In genomic region chr1:54487571-54488050, GRCh38 we compare ENCODE assay signal across 2 cellular contexts.
TF ChIP-seq lines count a peak whose summit lies in the region.

No MANE protein-coding gene starts in this region.

TF ChIP-seq in K562, 482 proteins besides CTCF, POLR2A, EP300 and RAD21 (continues in another document):
- TF ChIP-seq, protein P1, sequence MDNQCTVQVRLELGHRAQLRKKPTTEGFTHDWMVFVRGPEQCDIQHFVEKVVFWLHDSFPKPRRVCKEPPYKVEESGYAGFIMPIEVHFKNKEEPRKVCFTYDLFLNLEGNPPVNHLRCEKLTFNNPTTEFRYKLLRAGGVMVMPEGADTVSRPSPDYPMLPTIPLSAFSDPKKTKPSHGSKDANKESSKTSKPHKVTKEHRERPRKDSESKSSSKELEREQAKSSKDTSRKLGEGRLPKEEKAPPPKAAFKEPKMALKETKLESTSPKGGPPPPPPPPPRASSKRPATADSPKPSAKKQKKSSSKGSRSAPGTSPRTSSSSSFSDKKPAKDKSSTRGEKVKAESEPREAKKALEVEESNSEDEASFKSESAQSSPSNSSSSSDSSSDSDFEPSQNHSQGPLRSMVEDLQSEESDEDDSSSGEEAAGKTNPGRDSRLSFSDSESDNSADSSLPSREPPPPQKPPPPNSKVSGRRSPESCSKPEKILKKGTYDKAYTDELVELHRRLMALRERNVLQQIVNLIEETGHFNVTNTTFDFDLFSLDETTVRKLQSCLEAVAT (IDR thresholded peaks at IDR 0.05): peak in 1 of 2 experiments; percentile 91; a peak in 2 of 4 replicates
- TF ChIP-seq ZBTB40 (IDR thresholded peaks at IDR 0.05) (0 out of 2 replicates have a peak, but pooled peaks have one; percentile 25), ZBTB40 (CRISPR knock-in tag; IDR thresholded peaks at IDR 0.05) (no peak), MAZ (CRISPR knock-in tag; conservative IDR thresholded peaks at IDR 0.05 in 1 of 2, IDR thresholded peaks at IDR 0.05 in 1 of 2) (no peak)
- TF ChIP-seq, protein P2, sequence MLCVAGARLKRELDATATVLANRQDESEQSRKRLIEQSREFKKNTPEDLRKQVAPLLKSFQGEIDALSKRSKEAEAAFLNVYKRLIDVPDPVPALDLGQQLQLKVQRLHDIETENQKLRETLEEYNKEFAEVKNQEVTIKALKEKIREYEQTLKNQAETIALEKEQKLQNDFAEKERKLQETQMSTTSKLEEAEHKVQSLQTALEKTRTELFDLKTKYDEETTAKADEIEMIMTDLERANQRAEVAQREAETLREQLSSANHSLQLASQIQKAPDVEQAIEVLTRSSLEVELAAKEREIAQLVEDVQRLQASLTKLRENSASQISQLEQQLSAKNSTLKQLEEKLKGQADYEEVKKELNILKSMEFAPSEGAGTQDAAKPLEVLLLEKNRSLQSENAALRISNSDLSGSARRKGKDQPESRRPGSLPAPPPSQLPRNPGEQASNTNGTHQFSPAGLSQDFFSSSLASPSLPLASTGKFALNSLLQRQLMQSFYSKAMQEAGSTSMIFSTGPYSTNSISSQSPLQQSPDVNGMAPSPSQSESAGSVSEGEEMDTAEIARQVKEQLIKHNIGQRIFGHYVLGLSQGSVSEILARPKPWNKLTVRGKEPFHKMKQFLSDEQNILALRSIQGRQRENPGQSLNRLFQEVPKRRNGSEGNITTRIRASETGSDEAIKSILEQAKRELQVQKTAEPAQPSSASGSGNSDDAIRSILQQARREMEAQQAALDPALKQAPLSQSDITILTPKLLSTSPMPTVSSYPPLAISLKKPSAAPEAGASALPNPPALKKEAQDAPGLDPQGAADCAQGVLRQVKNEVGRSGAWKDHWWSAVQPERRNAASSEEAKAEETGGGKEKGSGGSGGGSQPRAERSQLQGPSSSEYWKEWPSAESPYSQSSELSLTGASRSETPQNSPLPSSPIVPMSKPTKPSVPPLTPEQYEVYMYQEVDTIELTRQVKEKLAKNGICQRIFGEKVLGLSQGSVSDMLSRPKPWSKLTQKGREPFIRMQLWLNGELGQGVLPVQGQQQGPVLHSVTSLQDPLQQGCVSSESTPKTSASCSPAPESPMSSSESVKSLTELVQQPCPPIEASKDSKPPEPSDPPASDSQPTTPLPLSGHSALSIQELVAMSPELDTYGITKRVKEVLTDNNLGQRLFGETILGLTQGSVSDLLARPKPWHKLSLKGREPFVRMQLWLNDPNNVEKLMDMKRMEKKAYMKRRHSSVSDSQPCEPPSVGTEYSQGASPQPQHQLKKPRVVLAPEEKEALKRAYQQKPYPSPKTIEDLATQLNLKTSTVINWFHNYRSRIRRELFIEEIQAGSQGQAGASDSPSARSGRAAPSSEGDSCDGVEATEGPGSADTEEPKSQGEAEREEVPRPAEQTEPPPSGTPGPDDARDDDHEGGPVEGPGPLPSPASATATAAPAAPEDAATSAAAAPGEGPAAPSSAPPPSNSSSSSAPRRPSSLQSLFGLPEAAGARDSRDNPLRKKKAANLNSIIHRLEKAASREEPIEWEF (CRISPR knock-in tag; IDR thresholded peaks at IDR 0.05): peak; percentile 57; the same call in 1 of the 2 replicates

TF ChIP-seq in HepG2, 621 proteins besides CTCF, POLR2A, EP300 and RAD21 (continued from another document):
- TF ChIP-seq, protein P3, sequence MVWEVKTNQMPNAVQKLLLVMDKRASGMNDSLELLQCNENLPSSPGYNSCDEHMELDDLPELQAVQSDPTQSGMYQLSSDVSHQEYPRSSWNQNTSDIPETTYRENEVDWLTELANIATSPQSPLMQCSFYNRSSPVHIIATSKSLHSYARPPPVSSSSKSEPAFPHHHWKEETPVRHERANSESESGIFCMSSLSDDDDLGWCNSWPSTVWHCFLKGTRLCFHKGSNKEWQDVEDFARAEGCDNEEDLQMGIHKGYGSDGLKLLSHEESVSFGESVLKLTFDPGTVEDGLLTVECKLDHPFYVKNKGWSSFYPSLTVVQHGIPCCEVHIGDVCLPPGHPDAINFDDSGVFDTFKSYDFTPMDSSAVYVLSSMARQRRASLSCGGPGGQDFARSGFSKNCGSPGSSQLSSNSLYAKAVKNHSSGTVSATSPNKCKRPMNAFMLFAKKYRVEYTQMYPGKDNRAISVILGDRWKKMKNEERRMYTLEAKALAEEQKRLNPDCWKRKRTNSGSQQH (CRISPR knock-in tag; IDR thresholded peaks at IDR 0.05; ENCODE audit: low read depth): no peak
- no peak for TF ChIP-seq ZNF33A (CRISPR knock-in tag; IDR thresholded peaks at IDR 0.05; ENCODE audit: borderline replicate concordance)
- TF ChIP-seq ZSCAN31 (CRISPR knock-in tag; IDR thresholded peaks at IDR 0.05; ENCODE audit: low read depth): no peak
- no peak for TF ChIP-seq PREB (CRISPR knock-in tag; IDR thresholded peaks at IDR 0.05)
- TF ChIP-seq ZNF510 (CRISPR knock-in tag; IDR thresholded peaks at IDR 0.05; ENCODE audit: low read depth): 0 out of 2 replicates have a peak, but pooled peaks have one; percentile 12
- no peak for TF ChIP-seq CEBPB (IDR thresholded peaks at IDR 0.05; ENCODE audit: borderline replicate concordance, low read depth, low read length)
- TF ChIP-seq NRL (CRISPR knock-in tag; IDR thresholded peaks at IDR 0.05; ENCODE audit: borderline replicate concordance): 0 out of 2 replicates have a peak, but pooled peaks have one; percentile 0
